In genomic region chr2:61793389-61793836, GRCh38 we compare ENCODE assay signal across 8 cellular contexts.
DNase-seq lines count a peak whose midpoint lies in the region; ATAC-seq and TF ChIP-seq lines count a peak whose summit lies in the region.

No MANE protein-coding gene starts in this region.

- intact Hi-C loops in upper lobe of right lung (cut with DNase I): no loop called here

- no peaks in the 10 kb centered on the region for H3K36me3 ChIP-seq in upper lobe of right lung

- H3K4me1 ChIP-seq in upper lobe of right lung: no peaks in the 10 kb centered on the region

- H3K27ac ChIP-seq in RWPE1 (no peak overlapping the region), upper lobe of right lung (no peak overlapping the region)

- POLR2A ChIA-PET in RWPE1 (lab: Yijun Ruan, JAX; ENCODE audit: low non-redundant PET): interaction anchor here (0.7 kb wide), 1 partner anchor 29 kb away, joined by 5 read pairs; no protein-coding TSS in a partner anchor

- H3K9me3 ChIP-seq in upper lobe of right lung: no peaks in the 10 kb centered on the region

- CTCF ChIA-PET in RWPE1 (lab: Yijun Ruan, JAX): interaction anchor here (0.6 to 0.7 kb wide), 2 partner anchors 19 to 40 kb away, joined by 3 to 5 read pairs; no protein-coding TSS in a partner anchor

- no peak overlapping the region for H3K4me3 ChIP-seq in upper lobe of right lung

- TF ChIP-seq CTCF in RWPE1 (conservative IDR thresholded peaks at IDR 0.05; ENCODE audit: low read depth) (peak; percentile 36; the same call in 1 of the 2 replicates), upper lobe of right lung (IDR thresholded peaks at IDR 0.05) (peak; percentile 56)

- no peaks in the 10 kb centered on the region for H3K27me3 ChIP-seq in upper lobe of right lung

- ATAC-seq in HG03521 (IDR thresholded peaks at IDR 0.05; ENCODE audit: unreplicated experiment) (peak; percentile 74), upper lobe of right lung (peak; percentile 87)

- DNase-seq in SIG-M5 treated with dmso at 0.1 percent for 504 hours (lab: John Stamatoyannopoulos, UW; ENCODE audit: unreplicated experiment) (peak; percentile 59), SIG-M5 (lab: John Stamatoyannopoulos, UW) (no peak), RWPE1 (ENCODE audit: low spot score) (peak; percentile 47), glomerular endothelial cell (ENCODE audit: extremely low read depth, low read depth, low spot score) (peak; percentile 9), pons (ENCODE audit: low spot score) (peak; percentile 9), upper lobe of right lung (peak; percentile 67)
- peak; percentile 36 for DNase-seq in activated gamma-delta T cell treated with anti-CD3 and anti-CD28 coated beads, Interleukin-2, amount 50 U/mL, for 16 hours (ENCODE audit: low read depth)
